20 cellular contexts compared by ENCODE assay signal in the genomic region with DNA sequence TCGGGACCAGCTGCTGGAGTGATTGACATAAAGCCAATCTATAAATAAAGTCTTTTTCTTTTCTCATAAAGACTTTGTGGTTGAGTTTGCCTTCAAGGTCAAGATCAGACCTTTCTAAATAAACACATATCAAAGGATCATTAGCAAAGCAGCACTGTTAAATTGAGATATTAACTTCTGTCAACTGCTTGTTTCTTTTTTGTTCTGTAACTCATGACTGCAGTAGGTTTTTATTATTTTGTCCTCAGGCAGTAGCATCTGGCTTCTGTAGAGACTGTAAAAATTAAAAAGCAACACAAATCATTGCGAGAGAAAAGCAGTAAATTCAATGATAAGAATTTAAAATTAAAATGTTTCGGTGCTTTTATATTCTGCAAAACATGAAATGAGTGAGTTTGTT.
DNase-seq lines count a peak whose midpoint lies in the region; ATAC-seq and TF ChIP-seq lines count a peak whose summit lies in the region.
"Had no signal": no experiment of that assay in that cellular context is flagged by ENCODE, and none has a peak within 500 bp of the region (broad histone marks: within the 10 kb centered on the region; RNA-seq: fewer than 3 reads in every experiment).

No MANE protein-coding gene starts in this region.

- H2BK12ac ChIP-seq in neuronal stem cell (ENCODE audit: low read length): no peak overlapping the region

- no peak overlapping the region for H3K14ac ChIP-seq in neuronal stem cell (ENCODE audit: low read length)

- peaks cover 14% of the 10 kb centered on the region for H3K36me3 Mint-ChIP-seq in T-helper 2 cell treated with Interferon-gamma antibody and Interleukin-4, amounts not matched to agents 5 μg/mL and 100 μg/mL, for 36 hours (ENCODE audit: low read depth)
- H3K36me3 Mint-ChIP-seq in T-helper 17 cell (ENCODE audit: low read depth): peaks cover 6% of the 10 kb centered on the region

- H3K9me3 ChIP-seq in BLaER1 (no peaks in the 10 kb centered on the region), neuronal stem cell (replicated peaks in 1 of 2; ENCODE audit: control insufficient read depth in 2 of 2, insufficient read depth in 1 of 2, low read depth in 1 of 2, low read length in 2 of 2) (peaks cover 0 to 3% of the 10 kb centered on the region in 2 donors), T-helper 17 cell (ENCODE audit: control insufficient read depth, low read length, poor library complexity, severe bottlenecking) (no peaks in the 10 kb centered on the region)

- DNase-seq in T-helper 2 cell treated with Interferon-gamma antibody and Interleukin-4, amounts not matched to agents 5 μg/mL and 100 μg/mL, for 36 hours (ENCODE audit: low spot score): no peak
- DNase-seq in T-helper 2 cell (no peak), coronary artery (ENCODE audit: low spot score) (no peak), neuronal stem cell (ENCODE audit: low spot score) (no peak), T-helper 17 cell (no peak), GM03348 (ENCODE audit: low spot score) (no peak), anterior cingulate cortex (lab: John Stamatoyannopoulos, UW) (no peak)
- DNase-seq: 8988T, COR-L47, DMS153, HCEC 1CT, IMR-90, Kasumi-1, MV-4-11, NCI-H1417 treated with DMSO at 0.1 percent for 48 hours, NCI-H2029, NCI-H2171 treated with DMSO at 0.1 percent for 48 hours, NCI-H774 had no signal

- no peak overlapping the region for H2AFZ ChIP-seq in neuronal stem cell (ENCODE audit: low read length)

- no peak overlapping the region for H4K91ac ChIP-seq in neuronal stem cell (ENCODE audit: low read depth, low read length, poor library complexity)

- no peak overlapping the region for H2BK5ac ChIP-seq in neuronal stem cell (ENCODE audit: low read length)

- H3K4me1 ChIP-seq in BLaER1: peaks cover 40% of the 10 kb centered on the region
- H3K4me1 ChIP-seq in neuronal stem cell (ENCODE audit: control insufficient read depth in 2 of 2, insufficient read depth in 1 of 2, low read depth in 1 of 2, low read length in 2 of 2): peaks cover 36 to 48% of the 10 kb centered on the region in 2 donors

- H3K9ac ChIP-seq in BLaER1 (no peak overlapping the region), neuronal stem cell (ENCODE audit: low read depth, low read length, poor library complexity) (no peak overlapping the region)

- no peak overlapping the region for H2BK15ac ChIP-seq in neuronal stem cell (ENCODE audit: low read length)

- no peak overlapping the region for H3K4ac ChIP-seq in neuronal stem cell (ENCODE audit: low read length)

- H3K4me3 Mint-ChIP-seq in T-helper 2 cell treated with Interferon-gamma antibody and Interleukin-4, amounts not matched to agents 5 μg/mL and 100 μg/mL, for 36 hours: peak overlapping the region; percentile 21
- no peak overlapping the region for H3K4me3 Mint-ChIP-seq in T-helper 17 cell

- no CpG with 5 or more reads among the region's 3 CpGs for whole genome bisulfite sequencing in neuronal stem cell (ENCODE audit: extremely low coverage in 2 of 2, insufficient read length in 2 of 2, insufficient replicate concordance in 1 of 2), 2 donors

- H2BK120ac ChIP-seq in neuronal stem cell (ENCODE audit: low read depth, low read length): no peak overlapping the region

- H4K8ac ChIP-seq in neuronal stem cell (ENCODE audit: low read depth, low read length): no peak overlapping the region

- no peaks in the 10 kb centered on the region for H3K27me3 ChIP-seq in BLaER1
- H3K27me3 ChIP-seq in neuronal stem cell (ENCODE audit: control insufficient read depth in 3 of 3, insufficient read depth in 3 of 3, low read depth in 1 of 3, low read length in 3 of 3): no peaks in the 10 kb centered on the region

- H3K4me1 Mint-ChIP-seq in T-helper 2 cell treated with Interferon-gamma antibody and Interleukin-4, amounts not matched to agents 5 μg/mL and 100 μg/mL, for 36 hours (ENCODE audit: low read depth): peaks cover 52% of the 10 kb centered on the region
- H3K4me1 Mint-ChIP-seq in T-helper 17 cell: peaks cover 35% of the 10 kb centered on the region

- H3K23ac ChIP-seq in neuronal stem cell (ENCODE audit: low read depth, low read length, poor library complexity): no peak overlapping the region

- no peak overlapping the region for H3K18ac ChIP-seq in neuronal stem cell (ENCODE audit: low read length)

- H3K27me3 Mint-ChIP-seq in T-helper 2 cell treated with Interferon-gamma antibody and Interleukin-4, amounts not matched to agents 5 μg/mL and 100 μg/mL, for 36 hours (ENCODE audit: low read depth): peaks cover 24% of the 10 kb centered on the region
- no peaks in the 10 kb centered on the region for H3K27me3 Mint-ChIP-seq in T-helper 17 cell

- H3K27ac Mint-ChIP-seq in T-helper 2 cell treated with Interferon-gamma antibody and Interleukin-4, amounts not matched to agents 5 μg/mL and 100 μg/mL, for 36 hours: no peak overlapping the region
- no peak overlapping the region for H3K27ac Mint-ChIP-seq in T-helper 17 cell

- ATAC-seq in T-helper 17 cell: no peak

- H3K4me2 ChIP-seq in BLaER1 (peak overlapping the region; percentile 82), neuronal stem cell (ENCODE audit: insufficient read depth, low read length, poor library complexity, severe bottlenecking) (no peak overlapping the region)

- no peaks in the 10 kb centered on the region for H4K20me1 ChIP-seq in BLaER1

- no peak for TF ChIP-seq CTCF in coronary artery (IDR thresholded peaks at IDR 0.05)

- no peak overlapping the region for H3K27ac ChIP-seq in BLaER1
- no peak overlapping the region for H3K27ac ChIP-seq in coronary artery
- peak overlapping the region; percentile 52 for H3K27ac ChIP-seq in neuronal stem cell (replicated peaks; ENCODE audit: low read length)
- H3K27ac ChIP-seq: C4-2B had no signal

- no peak overlapping the region for H2AK5ac ChIP-seq in neuronal stem cell (ENCODE audit: low read depth, low read length)

- H3K36me3 ChIP-seq in BLaER1 (no peaks in the 10 kb centered on the region), neuronal stem cell (replicated peaks in 1 of 2; ENCODE audit: control insufficient read depth in 2 of 2, insufficient read depth in 2 of 2, low read length in 2 of 2) (peaks cover 2 to 9% of the 10 kb centered on the region in 2 donors)

- H3K9me3 Mint-ChIP-seq in T-helper 2 cell treated with Interferon-gamma antibody and Interleukin-4, amounts not matched to agents 5 μg/mL and 100 μg/mL, for 36 hours: no peaks in the 10 kb centered on the region

- no peak overlapping the region for H3K4me3 ChIP-seq in BLaER1
- peak overlapping the region; percentile 16 for H3K4me3 ChIP-seq in coronary artery
- no peak overlapping the region for H3K4me3 ChIP-seq in neuronal stem cell (ENCODE audit: low read length in 2 of 2)

- H3K79me1 ChIP-seq in neuronal stem cell (ENCODE audit: low read depth, low read length): peaks cover 6% of the 10 kb centered on the region
